ENCODE assay signal across 9 cellular contexts in the genomic region with DNA sequence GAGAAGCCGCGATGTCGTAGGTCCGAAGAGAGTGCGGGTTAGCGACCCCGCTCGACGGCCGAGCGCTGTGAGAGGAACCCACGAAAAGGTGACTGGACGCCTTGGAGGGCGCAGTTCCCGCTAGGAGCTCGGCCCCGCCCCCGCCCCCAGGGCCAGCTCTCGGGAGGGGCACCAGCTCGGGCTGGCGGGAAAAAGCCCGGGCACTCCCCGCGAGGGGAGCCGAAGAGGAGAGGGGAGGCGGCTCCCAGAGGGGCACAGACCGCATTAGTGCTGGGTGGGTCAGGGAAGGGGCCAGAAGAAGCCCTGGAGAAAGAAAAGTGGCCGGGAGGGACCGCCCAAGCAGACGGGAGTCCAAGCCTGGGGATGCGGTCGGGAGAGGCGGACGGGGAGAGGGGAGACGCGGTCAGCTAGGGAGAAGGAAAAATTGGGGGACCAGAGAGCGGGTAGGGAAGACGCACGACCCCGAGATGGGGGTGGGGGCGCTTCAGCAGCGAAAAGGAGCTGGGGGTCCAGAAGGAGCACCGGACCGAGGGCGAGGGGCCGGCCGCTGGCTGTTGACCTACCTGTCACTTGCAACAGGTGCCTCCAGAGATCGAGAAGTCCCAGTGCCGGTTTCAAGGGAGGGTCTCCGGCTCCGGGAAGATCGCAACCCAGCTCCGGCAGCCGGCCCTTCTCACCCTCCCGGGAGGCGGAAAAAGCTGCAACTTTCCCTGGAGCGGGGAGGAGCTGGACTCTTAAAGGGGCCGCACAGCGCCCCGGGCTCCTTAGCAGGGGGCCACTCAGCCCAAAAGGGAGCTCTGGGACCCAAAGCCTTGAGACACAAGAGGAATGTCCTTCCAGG. TPM values are rescaled to one million over a fixed set of nuclear protein-coding genes. Genes with fewer than 3 reads are reported as not detected.
DNase-seq lines count a peak whose midpoint lies in the region; ATAC-seq, FAIRE-seq and TF ChIP-seq lines count a peak whose summit lies in the region.
"Had no signal": no experiment of that assay in that cellular context is flagged by ENCODE, and none has a peak within 500 bp of the region (broad histone marks: within the 10 kb centered on the region; RNA-seq: fewer than 3 reads in every experiment).

A gene (minus strand): TSS at position 681 of the 841 bp plus-strand sequence. CDS start 30,084 bp downstream, outside the sequence.

- CTCF ChIA-PET in A549 (lab: Yijun Ruan, JAX) (interaction anchor here (1.0 to 3.6 kb wide), 3 partner anchors 37 to 61 kb away, joined by 3 to 18 read pairs (median 7); no protein-coding TSS in a partner anchor), mammary epithelial cell (lab: Charles Lee; ENCODE audit: low non-redundant PET) (no interaction called here)

- BruUV-seq in mammary epithelial cell (replicated peaks; lab: Mats Ljungman, UMichigan): no TSS peak

- no peaks in the 10 kb centered on the region for H3K27me3 ChIP-seq in mammary epithelial cell (ENCODE audit: insufficient read depth, low read length)
- peaks cover 3% of the 10 kb centered on the region for H3K27me3 ChIP-seq in suprapubic skin

- whole genome bisulfite sequencing in A549 (ENCODE audit: missing lambda C conversion rate): 7% methylated on average over 10 of the region's 60 CpGs
- 38% methylated on average over 10 of the region's 60 CpGs for WGBS in mammary epithelial cell (ENCODE audit: low coverage, missing lambda C conversion rate)
- WGBS in suprapubic skin: 35% methylated on average over 35 of the region's 60 CpGs

- no peak for TF ChIP-seq CTCF in A549 (IDR thresholded peaks at IDR 0.05)
- TF ChIP-seq CTCF in HFF-Myc (IDR thresholded peaks at IDR 0.05; ENCODE audit: low read depth, low read length, missing control alignments): no peak
- TF ChIP-seq CTCF in mammary epithelial cell (conservative IDR thresholded peaks at IDR 0.05 in 1 of 2, IDR thresholded peaks at IDR 0.05 in 1 of 2; ENCODE audit: extremely low read depth in 1 of 2, insufficient read depth in 1 of 2, low read depth in 1 of 2, low read length in 2 of 2): no peak
- TF ChIP-seq CTCF in suprapubic skin (IDR thresholded peaks at IDR 0.05): no peak

- TF ChIP-seq EP300 in A549 (IDR thresholded peaks at IDR 0.05) (no peak), suprapubic skin (IDR thresholded peaks at IDR 0.05) (no peak)

- in situ Hi-C loops in mammary epithelial cell (cut with MboI; ENCODE audit: low sequenced_read_pairs in 2 of 2): no loop called here

- intact Hi-C loops in mammary epithelial cell (cut with micrococcal nuclease): no loop called here

- H3K4me2 ChIP-seq in A549 (peak within 1 kb of the TSS; percentile 69), mammary epithelial cell (ENCODE audit: insufficient read depth, low read depth, low read length) (peak within 1 kb of the TSS; percentile 75)

- H3K4me3 ChIP-seq in A549: peak within 1 kb of the TSS; percentile 93
- H3K4me3 ChIP-seq in HFF-Myc (replicated peaks; ENCODE audit: low read depth, low read length): peak within 1 kb of the TSS; percentile 59
- peak within 1 kb of the TSS; percentile 58 to 68 (median 62) for H3K4me3 ChIP-seq in mammary epithelial cell (replicated peaks in 1 of 3; ENCODE audit: insufficient read depth in 1 of 3, low read depth in 2 of 3, low read length in 3 of 3)
- peak within 1 kb of the TSS; percentile 61 for H3K4me3 ChIP-seq in suprapubic skin
- H3K4me3 ChIP-seq: GM12878 had no signal

- POLR2A ChIA-PET in A549 (lab: Yijun Ruan, JAX): no interaction called here

- H3K36me3 ChIP-seq in mammary epithelial cell (ENCODE audit: insufficient read depth, low read length) (no peaks in the 10 kb centered on the region), suprapubic skin (no peaks in the 10 kb centered on the region)

- H4K20me1 ChIP-seq in mammary epithelial cell (ENCODE audit: insufficient read depth, low read length): no peaks in the 10 kb centered on the region

- ATAC-seq in A549 (peak; percentile 84 to 90), GM21737 (IDR thresholded peaks at IDR 0.05; ENCODE audit: unreplicated experiment) (no peak)
- ATAC-seq: GM12878 had no signal

- no peak for TF ChIP-seq POLR2A in A549 (IDR thresholded peaks at IDR 0.05; ENCODE audit: low read length)
- TF ChIP-seq POLR2A in suprapubic skin (IDR thresholded peaks at IDR 0.05): no peak

- TF ChIP-seq RAD21 in A549 (conservative IDR thresholded peaks at IDR 0.05 in 1 of 2, IDR thresholded peaks at IDR 0.05 in 1 of 2): no peak

- H2AFZ ChIP-seq in mammary epithelial cell (ENCODE audit: low read depth, low read length): peak within 1 kb of the TSS; percentile 90

- FAIRE-seq in A549 (lab: Jason Lieb, UNC): no peak
- FAIRE-seq: GM12878 had no signal

- H3K4me1 ChIP-seq in A549 (no peaks in the 10 kb centered on the region), mammary epithelial cell (ENCODE audit: insufficient read depth, low read length) (no peaks in the 10 kb centered on the region), suprapubic skin (no peaks in the 10 kb centered on the region)

- DNase-seq in A549 (ENCODE audit: low read depth in 1 of 2, low spot score in 1 of 2) (peak in 1 of 2 experiments; percentile 49), HFF-Myc (ENCODE audit: extremely low read depth, low read depth) (no peak), mammary epithelial cell (no peak), left kidney (ENCODE audit: low read depth, low spot score) (peak; percentile 63), suprapubic skin (ENCODE audit: low spot score in 2 of 2) (peak; percentile 62 to 71)
- DNase-seq in effector CD4-positive, alpha-beta T cell: no peak
- no peak for DNase-seq in activated effector memory CD4-positive, alpha-beta T cell treated with Interleukin-2 at 50 U/mL for 16 hours

- no peaks in the 10 kb centered on the region for H3K9me3 ChIP-seq in A549
- no peaks in the 10 kb centered on the region for H3K9me3 ChIP-seq in mammary epithelial cell (replicated peaks; ENCODE audit: insufficient read depth, low read length)
- H3K9me3 ChIP-seq in suprapubic skin: no peaks in the 10 kb centered on the region

- H3K79me2 ChIP-seq in mammary epithelial cell (ENCODE audit: insufficient read depth, low read length): no peaks in the 10 kb centered on the region

- dilution Hi-C loops in mammary epithelial cell (cut with HindIII; ENCODE audit: low sequenced_read_pairs): no loop called here

- H3K27ac ChIP-seq in A549 (peak within 1 kb of the TSS; percentile 69 to 85), mammary epithelial cell (ENCODE audit: insufficient read depth, low read depth, low read length) (no peak within 1 kb of the TSS), suprapubic skin (peak within 1 kb of the TSS; percentile 68)

- peak within 1 kb of the TSS; percentile 20 for H3K9ac ChIP-seq in mammary epithelial cell (ENCODE audit: insufficient read depth, low read length)

TF ChIP-seq in A549, 52 proteins besides CTCF, POLR2A, EP300 and RAD21:
- no peak for TF ChIP-seq CEBPB (IDR thresholded peaks at IDR 0.05)

RNA-seq across cellular contexts. Expression of the gene that starts here (rescaled TPM):
- polyA plus RNA-seq in A549 (2011; rRNA removed) (3.9 and 4.3 TPM in 2 replicates), A549 (2017; fragmentation: RNase III; extraction: RNeasy Plus Mini Kit Qiagen cat#74134 plus additional on column Dnase treatment) (3.1 to 3.6 TPM (median 3.3 TPM) in 3 replicates), mammary epithelial cell (2.5 TPM)
- polyA plus RNA-seq in A549 (2012; cell fraction: cytosol; rRNA removed): 0.86 and 1.1 TPM in 2 replicates
- 1.6 and 2.3 TPM in 2 replicates for polyA plus RNA-seq in A549 (2012; cell fraction: nucleus; rRNA removed)
- 1.5 and 2.6 TPM in 2 replicates for polyA minus RNA-seq in A549 (2011; rRNA and poly(A)+ RNA removed)
- total RNA-seq in mammary epithelial cell (1 to 10 TPM; 1.0 to 4.2 TPM), suprapubic skin (1 to 10 TPM in 3 of 4 donors, under 1 TPM in 1; 0.57 to 6.4 (median 3.0) TPM)
- 2.5 TPM for polyA minus RNA-seq in mammary epithelial cell

Comparison
In these comparisons a context has a peak if more than half of its experiments do, and no peak if none do; other contexts are left out.
1. DNase-seq: peak in left kidney (single experiment) and suprapubic skin (2 of 2); none in HFF-Myc (single experiment), mammary epithelial cell (single experiment), effector CD4-positive, alpha-beta T cell (single experiment) and activated effector memory CD4-positive, alpha-beta T cell treated with Interleukin-2 at 50 U/mL for 16 hours (single experiment).
2. Peak in every context shown above with its lines, with median percentiles within 50 percentile points of each other: H3K4me3 ChIP-seq.